Comparison of ENCODE assay signal across 19 cellular contexts in genomic region chr2:108586116-108586515, GRCh38. TPM values are rescaled to one million over a fixed set of nuclear protein-coding genes. Genes with fewer than 3 reads are reported as not detected.
A peak's percentile ranks its signal among the peaks of the same experiment; 100 is the strongest.
DNase-seq lines count a peak whose midpoint lies in the region; TF ChIP-seq lines count a peak whose summit lies in the region.
"Had no signal": no experiment of that assay in that cellular context is flagged by ENCODE, and none has a peak within 500 bp of the region (broad histone marks: within the 10 kb centered on the region; RNA-seq: fewer than 3 reads in every experiment).

No MANE protein-coding gene starts in this region.

- no peaks in the 10 kb centered on the region for H3K36me3 Mint-ChIP-seq in activated CD4-positive, alpha-beta T cell treated with anti-CD3 and anti-CD28 coated beads, Interleukin-2, amount 10 ng/mL, durations not matched to agents 7 days and 5 days (ENCODE audit: low read depth)

- H3K27ac ChIP-seq in stomach: peak overlapping the region in 4 of 5 donors; percentile 68 to 81 (median 78)
- H3K27ac ChIP-seq: C4-2B had no signal

- no peak for TF ChIP-seq EP300 in stomach (IDR thresholded peaks at IDR 0.05)

- POLR2A ChIA-PET in activated CD4-positive, alpha-beta T cell treated with anti-CD3 and anti-CD28 coated beads, Interleukin-2, amount 10 ng/mL, durations not matched to agents 7 days and 5 days (lab: Charles Lee): no interaction called here
- POLR2A ChIA-PET in GM10248 (lab: Yijun Ruan, JAX): no interaction called here

- peaks cover 34 to 75% (median 53%) of the 10 kb centered on the region in 4 donors for H3K4me1 ChIP-seq in stomach

- no peaks in the 10 kb centered on the region for H3K9me3 ChIP-seq in stomach
- H3K9me3 ChIP-seq: gastroesophageal sphincter, mucosa of descending colon had no signal

- peak; percentile 67 for DNase-seq in HCEC 1CT
- peak; percentile 49 for DNase-seq in astrocyte of the spinal cord (ENCODE audit: low read depth, low spot score)
- peak; percentile 44 for DNase-seq in iris pigment epithelial cell (ENCODE audit: low read depth)
- DNase-seq in stomach: no peak
- no peak for DNase-seq in activated CD4-positive, alpha-beta T cell treated with anti-CD3 and anti-CD28 coated beads, Interleukin-2, amount 10 ng/mL, durations not matched to agents 7 days and 5 days
- DNase-seq in GM10248 (ENCODE audit: extremely low spot score): no peak
- no peak for DNase-seq in NCI-H1048 (lab: John Stamatoyannopoulos, UW)
- DNase-seq: amygdala, DND-41, KG1, mucosa of descending colon, NCI-H187, NCI-H748 treated with DMSO at 0.1 percent for 48 hours, posterior cingulate gyrus, T1000, trophoblast cell had no signal

- TF ChIP-seq CTCF in astrocyte of the spinal cord (IDR thresholded peaks at IDR 0.05; ENCODE audit: low read depth, low read length) (no peak), stomach (IDR thresholded peaks at IDR 0.05) (no peak), GM10248 (IDR thresholded peaks at IDR 0.05; ENCODE audit: control extremely low read depth, extremely low read depth, low read depth, missing control alignments) (no peak)

- H3K9me3 Mint-ChIP-seq in activated CD4-positive, alpha-beta T cell treated with anti-CD3 and anti-CD28 coated beads, Interleukin-2, amount 10 ng/mL, durations not matched to agents 7 days and 5 days: no peaks in the 10 kb centered on the region
- H3K9me3 Mint-ChIP-seq: activated T-helper 1 cell treated with anti-CD3 and anti-CD28 coated beads, Interleukin-12 subunit alpha, Interleukin-12 subunit beta, Interleukin-2, Interleukin-4 antibody, amounts not matched to agents 30 ng/mL and 10 ng/mL and 1 ng/mL, durations not matched to agents 14 hours and 24 hours and 36 hours had no signal

- no peak for TF ChIP-seq POLR2A in stomach (IDR thresholded peaks at IDR 0.05)

- no peaks in the 10 kb centered on the region for H3K36me3 ChIP-seq in stomach
- H3K36me3 ChIP-seq: gastroesophageal sphincter had no signal

- CTCF ChIA-PET in activated CD4-positive, alpha-beta T cell treated with anti-CD3 and anti-CD28 coated beads, Interleukin-2, amount 10 ng/mL, durations not matched to agents 7 days and 5 days (lab: Charles Lee): interaction anchor here (1.0 kb wide), 1 partner anchor 30 kb away, joined by 3 read pairs; no protein-coding TSS in a partner anchor
- CTCF ChIA-PET in GM10248 (lab: Yijun Ruan, JAX): interaction anchor here (1.0 to 2.8 kb wide), 7 partner anchors 12 to 235 kb away, joined by 3 to 19 read pairs (median 3); no protein-coding TSS in a partner anchor

- intact Hi-C loops in stomach (cut with DNase I; ENCODE audit: low total_unique reads): no loop called here

- in situ Hi-C loops in astrocyte of the spinal cord (cut with HindIII; ENCODE audit: low sequenced_read_pairs): no loop called here

- H3K4me3 Mint-ChIP-seq in activated CD4-positive, alpha-beta T cell treated with anti-CD3 and anti-CD28 coated beads, Interleukin-2, amount 10 ng/mL, durations not matched to agents 7 days and 5 days: no peak overlapping the region
- H3K4me3 Mint-ChIP-seq: activated T-helper 1 cell treated with anti-CD3 and anti-CD28 coated beads, Interleukin-12 subunit alpha, Interleukin-12 subunit beta, Interleukin-2, Interleukin-4 antibody, amounts not matched to agents 30 ng/mL and 10 ng/mL and 1 ng/mL, durations not matched to agents 14 hours and 24 hours and 36 hours had no signal

- H3K4me3 ChIP-seq in astrocyte of the spinal cord (ENCODE audit: low read depth, low read length) (no peak overlapping the region), stomach (no peak overlapping the region)
- H3K4me3 ChIP-seq: gastroesophageal sphincter, mucosa of descending colon had no signal

- 80 to 91% (median 84%) methylated on average over 7 of the region's 7 CpGs for WGBS in stomach, 5 donors

- no peaks in the 10 kb centered on the region for H3K27me3 ChIP-seq in stomach
- H3K27me3 ChIP-seq: gastroesophageal sphincter had no signal

- no peak overlapping the region for H3K27ac Mint-ChIP-seq in activated CD4-positive, alpha-beta T cell treated with anti-CD3 and anti-CD28 coated beads, Interleukin-2, amount 10 ng/mL, durations not matched to agents 7 days and 5 days
- H3K27ac Mint-ChIP-seq: activated T-helper 1 cell treated with anti-CD3 and anti-CD28 coated beads, Interleukin-12 subunit alpha, Interleukin-12 subunit beta, Interleukin-2, Interleukin-4 antibody, amounts not matched to agents 30 ng/mL and 10 ng/mL and 1 ng/mL, durations not matched to agents 14 hours and 24 hours and 36 hours had no signal

- peaks cover 33% of the 10 kb centered on the region for H3K4me1 Mint-ChIP-seq in activated CD4-positive, alpha-beta T cell treated with anti-CD3 and anti-CD28 coated beads, Interleukin-2, amount 10 ng/mL, durations not matched to agents 7 days and 5 days

- no peaks in the 10 kb centered on the region for H3K27me3 Mint-ChIP-seq in activated CD4-positive, alpha-beta T cell treated with anti-CD3 and anti-CD28 coated beads, Interleukin-2, amount 10 ng/mL, durations not matched to agents 7 days and 5 days

RNA-seq across cellular contexts. Expression of gene LIMS1, which starts 51.8 kb away (rescaled TPM):
- total RNA-seq in stomach: 100 to 1,000 TPM in 1 of 5 donors, 10 to 100 TPM in 4; 21.0 to 136 (median 35.2) TPM
- polyA plus RNA-seq in stomach: 10 to 100 TPM; 11.9 to 33.3 (median 33.1) TPM
- 10 to 100 TPM; 57.2 to 63.2 TPM for total RNA-seq in activated CD4-positive, alpha-beta T cell treated with anti-CD3 and anti-CD28 coated beads, Interleukin-2, amount 10 ng/mL, durations not matched to agents 7 days and 5 days

Comparison
In these comparisons a context has a peak if more than half of its experiments do, and no peak if none do; other contexts are left out.
1. DNase-seq: peak in HCEC 1CT (single experiment), astrocyte of the spinal cord (single experiment) and iris pigment epithelial cell (single experiment); none in stomach (single experiment), activated CD4-positive, alpha-beta T cell treated with anti-CD3 and anti-CD28 coated beads, Interleukin-2, amount 10 ng/mL, durations not matched to agents 7 days and 5 days (single experiment), GM10248 (single experiment) and NCI-H1048 (single experiment).